Comparison of ENCODE assay signal across 8 cellular contexts in genomic region chr9:107172160-107172978, GRCh38.
DNase-seq lines count a peak whose midpoint lies in the region; ATAC-seq and TF ChIP-seq lines count a peak whose summit lies in the region.

No MANE protein-coding gene starts in this region.

- no peaks in the 10 kb centered on the region for H3K9me3 ChIP-seq in GM23248 (ENCODE audit: low read depth)
- no peaks in the 10 kb centered on the region for H3K9me3 ChIP-seq in Peyer's patch
- H3K9me3 ChIP-seq in osteoblast (ENCODE audit: low read depth, low read length): no peaks in the 10 kb centered on the region
- no peaks in the 10 kb centered on the region for H3K9me3 ChIP-seq in upper lobe of left lung

- peaks cover 38% of the 10 kb centered on the region for H3K4me1 ChIP-seq in GM23248 (ENCODE audit: insufficient read depth)
- H3K4me1 ChIP-seq in KMS-11 (ENCODE audit: low read depth, poor library complexity, severe bottlenecking): peaks cover 8% of the 10 kb centered on the region
- H3K4me1 ChIP-seq in Peyer's patch: peaks cover 0 to 23% (median 3%) of the 10 kb centered on the region in 4 donors
- H3K4me1 ChIP-seq in osteoblast (ENCODE audit: insufficient read depth, low read length): peaks cover 38% of the 10 kb centered on the region
- no peaks in the 10 kb centered on the region for H3K4me1 ChIP-seq in upper lobe of left lung

- peak overlapping the region; percentile 36 for H3K27ac Mint-ChIP-seq in activated T-helper 2 cell treated with anti-CD3 and anti-CD28 coated beads, Interferon-gamma antibody, Interleukin-2, Interleukin-4, amounts not matched to agents 10 μg/mL and 5 μg/mL and 100 μg/mL, durations not matched to agents 14 hours and 24 hours and 36 hours

- TF ChIP-seq POLR2A in Peyer's patch (IDR thresholded peaks at IDR 0.05) (no peak), upper lobe of left lung (IDR thresholded peaks at IDR 0.05) (no peak)

- no peaks in the 10 kb centered on the region for H3K36me3 Mint-ChIP-seq in activated T-helper 2 cell treated with anti-CD3 and anti-CD28 coated beads, Interferon-gamma antibody, Interleukin-2, Interleukin-4, amounts not matched to agents 10 μg/mL and 5 μg/mL and 100 μg/mL, durations not matched to agents 14 hours and 24 hours and 36 hours (ENCODE audit: low read depth)

- H3K36me3 ChIP-seq in GM23248 (ENCODE audit: low read depth) (no peaks in the 10 kb centered on the region), KMS-11 (ENCODE audit: insufficient read depth) (no peaks in the 10 kb centered on the region), Peyer's patch (no peaks in the 10 kb centered on the region), osteoblast (ENCODE audit: insufficient read depth, low read length) (no peaks in the 10 kb centered on the region), upper lobe of left lung (no peaks in the 10 kb centered on the region)

- H2AFZ ChIP-seq in GM23248 (no peak overlapping the region), KMS-11 (ENCODE audit: low read depth) (no peak overlapping the region), osteoblast (ENCODE audit: low read length) (no peak overlapping the region)

- TF ChIP-seq EP300 in upper lobe of left lung (IDR thresholded peaks at IDR 0.05): no peak

- H3K4me3 ChIP-seq in GM23248 (no peak overlapping the region), KMS-11 (IDR thresholded peaks at IDR 0.05; ENCODE audit: insufficient read depth, low read depth, low read length) (no peak overlapping the region), Peyer's patch (no peak overlapping the region), foreskin fibroblast (ENCODE audit: low read depth in 1 of 2, low read length in 2 of 2) (no peak overlapping the region), osteoblast (ENCODE audit: insufficient read depth, low read length) (no peak overlapping the region), upper lobe of left lung (no peak overlapping the region)

- no peak overlapping the region for H3K4me3 Mint-ChIP-seq in activated T-helper 2 cell treated with anti-CD3 and anti-CD28 coated beads, Interferon-gamma antibody, Interleukin-2, Interleukin-4, amounts not matched to agents 10 μg/mL and 5 μg/mL and 100 μg/mL, durations not matched to agents 14 hours and 24 hours and 36 hours (ENCODE audit: low read depth)

- H3K27me3 ChIP-seq in GM23248 (replicated peaks; ENCODE audit: insufficient read depth) (peaks cover 2% of the 10 kb centered on the region; the same call in 1 of the 2 replicates), KMS-11 (ENCODE audit: insufficient read depth, low read depth) (no peaks in the 10 kb centered on the region), Peyer's patch (no peaks in the 10 kb centered on the region), osteoblast (ENCODE audit: insufficient read depth, low read length) (peaks cover 2% of the 10 kb centered on the region), upper lobe of left lung (no peaks in the 10 kb centered on the region)

- peaks cover 25% of the 10 kb centered on the region for H3F3A ChIP-seq in GM23248 (ENCODE audit: insufficient read depth)

- H3K79me2 ChIP-seq in GM23248 (ENCODE audit: insufficient read depth) (no peaks in the 10 kb centered on the region), KMS-11 (ENCODE audit: insufficient read depth, low read depth) (no peaks in the 10 kb centered on the region), osteoblast (ENCODE audit: insufficient read depth, low read length) (no peaks in the 10 kb centered on the region)

- H3K9ac ChIP-seq in GM23248 (no peak overlapping the region), KMS-11 (no peak overlapping the region)

- ATAC-seq in upper lobe of left lung (ENCODE audit: low FRiP score in 2 of 2): peak; percentile 82 to 87

- H4K20me1 ChIP-seq in GM23248 (ENCODE audit: insufficient read depth) (no peaks in the 10 kb centered on the region), KMS-11 (ENCODE audit: insufficient read depth) (no peaks in the 10 kb centered on the region), osteoblast (ENCODE audit: insufficient read depth, low read length) (no peaks in the 10 kb centered on the region)

- DNase-seq in GF-D8 (lab: John Stamatoyannopoulos, UW) (peak; percentile 5), GM23248 (peak; percentile 78), Peyer's patch (peak; percentile 21 to 86 (median 73)), foreskin fibroblast (peak; percentile 61 to 90), osteoblast (ENCODE audit: insufficient read length, low spot score, missing footprints) (peak; percentile 69), upper lobe of left lung (peak in 1 of 2 donors; percentile 66)
- peak; percentile 35 for DNase-seq in activated T-helper 2 cell treated with anti-CD3 and anti-CD28 coated beads, Interferon-gamma antibody, Interleukin-2, Interleukin-4, amounts not matched to agents 10 μg/mL and 5 μg/mL and 100 μg/mL, durations not matched to agents 14 hours and 24 hours and 36 hours (ENCODE audit: low spot score)

- peaks cover 25% of the 10 kb centered on the region for H3K4me1 Mint-ChIP-seq in activated T-helper 2 cell treated with anti-CD3 and anti-CD28 coated beads, Interferon-gamma antibody, Interleukin-2, Interleukin-4, amounts not matched to agents 10 μg/mL and 5 μg/mL and 100 μg/mL, durations not matched to agents 14 hours and 24 hours and 36 hours (ENCODE audit: low read depth)

- in situ Hi-C loops in GM23248 (cut with MboI): no loop called here

- no peaks in the 10 kb centered on the region for H3K9me2 ChIP-seq in GM23248 (ENCODE audit: insufficient read depth)

- peaks cover 3% of the 10 kb centered on the region for H3K27me3 Mint-ChIP-seq in activated T-helper 2 cell treated with anti-CD3 and anti-CD28 coated beads, Interferon-gamma antibody, Interleukin-2, Interleukin-4, amounts not matched to agents 10 μg/mL and 5 μg/mL and 100 μg/mL, durations not matched to agents 14 hours and 24 hours and 36 hours (ENCODE audit: low read depth)

- H3K27ac ChIP-seq in GM23248 (no peak overlapping the region), KMS-11 (no peak overlapping the region), Peyer's patch (peak overlapping the region in 1 of 4 donors; percentile 28), osteoblast (ENCODE audit: low read depth, low read length) (no peak overlapping the region), upper lobe of left lung (no peak overlapping the region)

- WGBS in GM23248 (ENCODE audit: low coverage in 1 of 2, low lambda C conversion rate in 2 of 2, missing lambda C conversion rate in 2 of 2), 2 experiments: 61 to 63% methylated on average over 4 of the region's 4 CpGs
- 58 to 71% methylated on average over 4 of the region's 4 CpGs for WGBS in upper lobe of left lung, 2 donors

- intact Hi-C loops in activated T-helper 2 cell treated with anti-CD3 and anti-CD28 coated beads, Interferon-gamma antibody, Interleukin-2, Interleukin-4, amounts not matched to agents 10 μg/mL and 5 μg/mL and 100 μg/mL, durations not matched to agents 14 hours and 24 hours and 36 hours (cut with micrococcal nuclease): loop anchor here (1.0 to 5.0 kb wide), 5 partner anchors 35 to 1330 kb away; no protein-coding TSS in a partner anchor

- TF ChIP-seq CTCF in KMS-11 (conservative IDR thresholded peaks at IDR 0.05; ENCODE audit: low read depth, low read length) (peak; percentile 96), Peyer's patch (IDR thresholded peaks at IDR 0.05) (peak; percentile 44 to 98 (median 86)), foreskin fibroblast (IDR thresholded peaks at IDR 0.05; ENCODE audit: low read depth, low read length) (peak; percentile 80), osteoblast (IDR thresholded peaks at IDR 0.05; ENCODE audit: extremely low read depth, low read depth, low read length) (peak; percentile 92), upper lobe of left lung (IDR thresholded peaks at IDR 0.05) (peak; percentile 70 to 89 (median 84))

- no peak overlapping the region for H3K4me2 ChIP-seq in GM23248 (ENCODE audit: unreplicated experiment)
- H3K4me2 ChIP-seq in KMS-11: no peak overlapping the region
- H3K4me2 ChIP-seq in osteoblast (ENCODE audit: insufficient read depth, low read length): no peak overlapping the region

- H3K9me3 Mint-ChIP-seq in activated T-helper 2 cell treated with anti-CD3 and anti-CD28 coated beads, Interferon-gamma antibody, Interleukin-2, Interleukin-4, amounts not matched to agents 10 μg/mL and 5 μg/mL and 100 μg/mL, durations not matched to agents 14 hours and 24 hours and 36 hours: no peaks in the 10 kb centered on the region
